20 cellular contexts compared by ENCODE assay signal in the genomic region with DNA sequence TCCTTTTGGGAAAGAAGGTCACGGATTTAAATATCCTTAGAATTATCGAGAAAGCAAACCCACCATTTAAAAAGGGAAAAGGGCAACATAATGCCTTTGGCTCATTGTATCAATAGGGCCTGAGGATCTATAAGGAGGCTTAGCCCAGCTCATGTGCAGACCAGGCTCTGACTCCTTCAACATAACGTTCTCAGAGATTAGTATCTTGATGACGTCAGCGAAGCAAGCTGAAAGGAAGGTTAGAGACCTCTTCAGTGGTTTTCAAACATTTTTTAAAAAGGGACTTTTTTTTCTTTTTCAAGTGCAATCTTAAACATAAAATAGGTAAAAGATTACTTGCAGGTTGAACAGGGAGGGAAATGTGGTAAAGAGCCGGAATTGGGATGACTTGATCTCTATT.
A peak's percentile ranks its signal among the peaks of the same experiment; 100 is the strongest.
DNase-seq lines count a peak whose midpoint lies in the region; ATAC-seq, FAIRE-seq and TF ChIP-seq lines count a peak whose summit lies in the region.
"Had no signal": no experiment of that assay in that cellular context is flagged by ENCODE, and none has a peak within 500 bp of the region (broad histone marks: within the 10 kb centered on the region; RNA-seq: fewer than 3 reads in every experiment).

No MANE protein-coding gene starts in this region.

- H3K18ac ChIP-seq in mesendoderm (ENCODE audit: low read length): no peak overlapping the region

- no peak overlapping the region for H3K23ac ChIP-seq in mesendoderm (ENCODE audit: low read length)

- H2AFZ ChIP-seq in K562 (ENCODE audit: low read depth, low read length): no peak overlapping the region

- no peaks in the 10 kb centered on the region for H3K36me3 ChIP-seq in K562 (ENCODE audit: control insufficient read depth, insufficient read depth, low read length)
- H3K36me3 ChIP-seq in mesendoderm (ENCODE audit: control insufficient read depth, insufficient read depth, low read length): no peaks in the 10 kb centered on the region

- H4K8ac ChIP-seq in mesendoderm (ENCODE audit: low read depth, low read length): no peak overlapping the region

- DNase-seq in NCI-H82 (lab: John Stamatoyannopoulos, UW) (peak; percentile 4), NCI-H82 treated with DMSO at 0.1 percent for 48 hours (lab: John Stamatoyannopoulos, UW; ENCODE audit: unreplicated experiment) (no peak), K562 (ENCODE audit: extremely low read depth in 1 of 4, low spot score in 3 of 4) (peak in 1 of 4 experiments; percentile 12), mesendoderm (peak; percentile 56), dedifferentiated amniotic fluid mesenchymal stem cell (ENCODE audit: extremely low spot score) (no peak), caudate nucleus (lab: John Stamatoyannopoulos, UW) (no peak)
- DNase-seq: AML-193; Caco-2; CD4-positive, alpha-beta T cell; GF-D8; GOT3; H7; HFFc6 had no signal

- no peak for ATAC-seq in K562
- no peak for ATAC-seq in HG03571 (IDR thresholded peaks at IDR 0.05; ENCODE audit: unreplicated experiment)
- ATAC-seq: A549, HCT116 had no signal

- H3K4me2 ChIP-seq in K562 (ENCODE audit: insufficient read depth, low read length) (no peak overlapping the region), mesendoderm (ENCODE audit: low read length) (no peak overlapping the region)
- H3K4me2 ChIP-seq: A549 had no signal

- H4K5ac ChIP-seq in mesendoderm (ENCODE audit: low read length): no peak overlapping the region

- POLR2A ChIA-PET in K562 (lab: Yijun Ruan, JAX): no interaction called here

- H2BK5ac ChIP-seq in mesendoderm (ENCODE audit: low read length): no peak overlapping the region

- H3K79me2 ChIP-seq in K562 (ENCODE audit: control insufficient read depth, insufficient read depth, low read length) (no peaks in the 10 kb centered on the region), mesendoderm (ENCODE audit: control insufficient read depth, insufficient read depth, low read length) (no peaks in the 10 kb centered on the region)

- FAIRE-seq in K562 (lab: Jason Lieb, UNC): no peak
- FAIRE-seq: A549, D721Med, HTR-8/SVneo had no signal

- TF ChIP-seq RAD21 in K562 (CRISPR knock-in tag; conservative IDR thresholded peaks at IDR 0.05 in 1 of 2, IDR thresholded peaks at IDR 0.05 in 1 of 2): no peak

- 21% methylated on average over 6 of the region's 6 CpGs for WGBS in K562 (ENCODE audit: insufficient coverage, low coverage, missing lambda C conversion rate)
- no CpG with 5 or more reads among the region's 6 CpGs for WGBS in mesendoderm (ENCODE audit: extremely low coverage, insufficient coverage, low lambda C conversion rate)

- no peak overlapping the region for H2BK15ac ChIP-seq in mesendoderm (replicated peaks; ENCODE audit: low read depth)

- no peak for TF ChIP-seq CTCF in K562 (IDR thresholded peaks at IDR 0.05 in 2 of 3, conservative IDR thresholded peaks at IDR 0.05 in 1 of 3; ENCODE audit: insufficient read depth in 2 of 3, low read depth in 1 of 3, low read length in 3 of 3)

- H3K9ac ChIP-seq in K562 (ENCODE audit: insufficient read depth in 1 of 2, low read depth in 2 of 2, low read length in 2 of 2) (no peak overlapping the region), mesendoderm (ENCODE audit: low read length) (no peak overlapping the region)

- BruUV-seq in K562 (replicated peaks; lab: Mats Ljungman, UMichigan): no TSS peak

- no peaks in the 10 kb centered on the region for H3K4me1 ChIP-seq in K562 (replicated peaks in 1 of 2; ENCODE audit: control insufficient read depth in 2 of 2, insufficient read depth in 2 of 2, low read length in 2 of 2)
- H3K4me1 ChIP-seq in mesendoderm (ENCODE audit: control insufficient read depth, low read depth, low read length): peaks cover 3% of the 10 kb centered on the region
- H3K4me1 ChIP-seq: A549 had no signal

- no peak overlapping the region for H3K4me3 ChIP-seq in K562
- H3K4me3 ChIP-seq in mesendoderm (ENCODE audit: low read length): no peak overlapping the region
- H3K4me3 ChIP-seq: A549 had no signal

- in situ Hi-C loops in K562 (cut with MboI): loop anchor here (25.0 kb wide), 1 partner anchor 614 kb away; no protein-coding TSS in a partner anchor

- no peaks in the 10 kb centered on the region for H4K20me1 ChIP-seq in K562 (replicated peaks; ENCODE audit: control insufficient read depth, insufficient read depth, low read length)

- no peak for TF ChIP-seq EP300 in K562 (IDR thresholded peaks at IDR 0.05; ENCODE audit: low read length)

- no peaks in the 10 kb centered on the region for H3K79me1 ChIP-seq in mesendoderm (ENCODE audit: low read length)

- no peaks in the 10 kb centered on the region for H3K9me3 ChIP-seq in K562 (replicated peaks; ENCODE audit: control insufficient read depth, insufficient read depth, low read depth, low read length)
- H3K9me3 ChIP-seq: A549, Caco-2 had no signal

- TF ChIP-seq POLR2A in K562 (conservative IDR thresholded peaks at IDR 0.05): no peak

- no peak overlapping the region for H2BK120ac ChIP-seq in mesendoderm (ENCODE audit: low read depth, low read length)

- no peak overlapping the region for H3K56ac ChIP-seq in mesendoderm (ENCODE audit: low read length)

- H3K27ac ChIP-seq in K562 (ENCODE audit: extremely low read depth, low read depth, low read length) (no peak overlapping the region), mesendoderm (ENCODE audit: low read depth, low read length) (no peak overlapping the region), caudate nucleus (ENCODE audit: low read depth, low read length) (no peak overlapping the region)
- H3K27ac ChIP-seq: 22Rv1, A549, C4-2B had no signal

- no peak overlapping the region for H3K4ac ChIP-seq in mesendoderm (ENCODE audit: low read depth, low read length)

- CTCF ChIA-PET in K562 (lab: Yijun Ruan, JAX; ENCODE audit: low intra/inter-chr PET ratio): no interaction called here

- H3K27me3 ChIP-seq in K562 (ENCODE audit: control insufficient read depth in 2 of 2, insufficient read depth in 2 of 2, low read length in 2 of 2): no peaks in the 10 kb centered on the region
- no peaks in the 10 kb centered on the region for H3K27me3 ChIP-seq in mesendoderm (ENCODE audit: insufficient read depth, low read length, poor library complexity)

- H2AK5ac ChIP-seq in mesendoderm (ENCODE audit: low read length): no peak overlapping the region

- intact Hi-C loops in K562 (cut with micrococcal nuclease): no loop called here

- no peaks in the 10 kb centered on the region for H3K9me1 ChIP-seq in K562 (ENCODE audit: control insufficient read depth, insufficient read depth, low read length)

TF ChIP-seq in K562, 482 proteins besides CTCF, POLR2A, EP300 and RAD21 (continues in another document):
- TF ChIP-seq, protein P1, sequence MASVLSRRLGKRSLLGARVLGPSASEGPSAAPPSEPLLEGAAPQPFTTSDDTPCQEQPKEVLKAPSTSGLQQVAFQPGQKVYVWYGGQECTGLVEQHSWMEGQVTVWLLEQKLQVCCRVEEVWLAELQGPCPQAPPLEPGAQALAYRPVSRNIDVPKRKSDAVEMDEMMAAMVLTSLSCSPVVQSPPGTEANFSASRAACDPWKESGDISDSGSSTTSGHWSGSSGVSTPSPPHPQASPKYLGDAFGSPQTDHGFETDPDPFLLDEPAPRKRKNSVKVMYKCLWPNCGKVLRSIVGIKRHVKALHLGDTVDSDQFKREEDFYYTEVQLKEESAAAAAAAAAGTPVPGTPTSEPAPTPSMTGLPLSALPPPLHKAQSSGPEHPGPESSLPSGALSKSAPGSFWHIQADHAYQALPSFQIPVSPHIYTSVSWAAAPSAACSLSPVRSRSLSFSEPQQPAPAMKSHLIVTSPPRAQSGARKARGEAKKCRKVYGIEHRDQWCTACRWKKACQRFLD (CRISPR knock-in tag; IDR thresholded peaks at IDR 0.05): no peak
- TF ChIP-seq, protein P2, sequence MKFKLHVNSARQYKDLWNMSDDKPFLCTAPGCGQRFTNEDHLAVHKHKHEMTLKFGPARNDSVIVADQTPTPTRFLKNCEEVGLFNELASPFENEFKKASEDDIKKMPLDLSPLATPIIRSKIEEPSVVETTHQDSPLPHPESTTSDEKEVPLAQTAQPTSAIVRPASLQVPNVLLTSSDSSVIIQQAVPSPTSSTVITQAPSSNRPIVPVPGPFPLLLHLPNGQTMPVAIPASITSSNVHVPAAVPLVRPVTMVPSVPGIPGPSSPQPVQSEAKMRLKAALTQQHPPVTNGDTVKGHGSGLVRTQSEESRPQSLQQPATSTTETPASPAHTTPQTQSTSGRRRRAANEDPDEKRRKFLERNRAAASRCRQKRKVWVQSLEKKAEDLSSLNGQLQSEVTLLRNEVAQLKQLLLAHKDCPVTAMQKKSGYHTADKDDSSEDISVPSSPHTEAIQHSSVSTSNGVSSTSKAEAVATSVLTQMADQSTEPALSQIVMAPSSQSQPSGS (CRISPR knock-in tag; IDR thresholded peaks at IDR 0.05): no peak
- TF ChIP-seq JUND (IDR thresholded peaks at IDR 0.05; ENCODE audit: borderline replicate concordance, low read depth, low read length) (peak; percentile 62), JUND (tag; IDR thresholded peaks at IDR 0.05; ENCODE audit: borderline replicate concordance, low read depth, low read length) (peak; percentile 57; the same call in 2 of the 3 replicates), CREM (IDR thresholded peaks at IDR 0.05; ENCODE audit: low read depth) (peak; percentile 81), ATF1 (CRISPR knock-in tag; IDR thresholded peaks at IDR 0.05) (no peak), ATF1 (tag; IDR thresholded peaks at IDR 0.05) (peak; percentile 72), TGIF2 (CRISPR knock-in tag; IDR thresholded peaks at IDR 0.05) (no peak)
- TF ChIP-seq, protein P3, sequence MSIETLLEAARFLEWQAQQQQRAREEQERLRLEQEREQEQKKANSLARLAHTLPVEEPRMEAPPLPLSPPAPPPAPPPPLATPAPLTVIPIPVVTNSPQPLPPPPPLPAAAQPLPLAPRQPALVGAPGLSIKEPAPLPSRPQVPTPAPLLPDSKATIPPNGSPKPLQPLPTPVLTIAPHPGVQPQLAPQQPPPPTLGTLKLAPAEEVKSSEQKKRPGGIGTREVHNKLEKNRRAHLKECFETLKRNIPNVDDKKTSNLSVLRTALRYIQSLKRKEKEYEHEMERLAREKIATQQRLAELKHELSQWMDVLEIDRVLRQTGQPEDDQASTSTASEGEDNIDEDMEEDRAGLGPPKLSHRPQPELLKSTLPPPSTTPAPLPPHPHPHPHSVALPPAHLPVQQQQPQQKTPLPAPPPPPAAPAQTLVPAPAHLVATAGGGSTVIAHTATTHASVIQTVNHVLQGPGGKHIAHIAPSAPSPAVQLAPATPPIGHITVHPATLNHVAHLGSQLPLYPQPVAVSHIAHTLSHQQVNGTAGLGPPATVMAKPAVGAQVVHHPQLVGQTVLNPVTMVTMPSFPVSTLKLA (conservative IDR thresholded peaks at IDR 0.05): no peak
- TF ChIP-seq, protein P4, sequence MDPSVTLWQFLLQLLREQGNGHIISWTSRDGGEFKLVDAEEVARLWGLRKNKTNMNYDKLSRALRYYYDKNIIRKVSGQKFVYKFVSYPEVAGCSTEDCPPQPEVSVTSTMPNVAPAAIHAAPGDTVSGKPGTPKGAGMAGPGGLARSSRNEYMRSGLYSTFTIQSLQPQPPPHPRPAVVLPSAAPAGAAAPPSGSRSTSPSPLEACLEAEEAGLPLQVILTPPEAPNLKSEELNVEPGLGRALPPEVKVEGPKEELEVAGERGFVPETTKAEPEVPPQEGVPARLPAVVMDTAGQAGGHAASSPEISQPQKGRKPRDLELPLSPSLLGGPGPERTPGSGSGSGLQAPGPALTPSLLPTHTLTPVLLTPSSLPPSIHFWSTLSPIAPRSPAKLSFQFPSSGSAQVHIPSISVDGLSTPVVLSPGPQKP (CRISPR knock-in tag; IDR thresholded peaks at IDR 0.05): no peak

Comparison
In these comparisons a context has a peak if more than half of its experiments do, and no peak if none do; other contexts are left out.
1. DNase-seq: peak in NCI-H82 (single experiment) and mesendoderm (single experiment); none in NCI-H82 treated with DMSO at 0.1 percent for 48 hours (single experiment), dedifferentiated amniotic fluid mesenchymal stem cell (single experiment) and caudate nucleus (0 of 61).